In genomic region chr4:96170198-96170597, GRCh38 we compare ENCODE assay signal across 15 cellular contexts.
A peak's percentile ranks its signal among the peaks of the same experiment; 100 is the strongest.
DNase-seq lines count a peak whose midpoint lies in the region; ATAC-seq and TF ChIP-seq lines count a peak whose summit lies in the region.
"Had no signal": no experiment of that assay in that cellular context is flagged by ENCODE, and none has a peak within 500 bp of the region (broad histone marks: within the 10 kb centered on the region; RNA-seq: fewer than 3 reads in every experiment).

No MANE protein-coding gene starts in this region.

- H3K4me1 ChIP-seq in DND-41 (ENCODE audit: insufficient read depth, low read length) (no peaks in the 10 kb centered on the region), psoas muscle (no peaks in the 10 kb centered on the region)
- H3K4me1 ChIP-seq: right atrium auricular region, stomach had no signal

- no peak overlapping the region for H3K4me2 ChIP-seq in DND-41 (ENCODE audit: insufficient read depth, low read length)

- ATAC-seq in DND-41 (ENCODE audit: insufficient read depth, low read depth) (no peak), psoas muscle (no peak), GM18502 (IDR thresholded peaks at IDR 0.05; ENCODE audit: poor library complexity, unreplicated experiment) (no peak)

- 93 to 97% (median 96%) methylated on average over 14 of the region's 14 CpGs for WGBS in psoas muscle, 3 donors

- H3K9ac ChIP-seq in DND-41 (ENCODE audit: low read depth, low read length) = no peak overlapping the region

- H2AFZ ChIP-seq in DND-41 (ENCODE audit: low read depth, low read length) = no peak overlapping the region

- DNase-seq in DND-41 (no peak), NCI-H510A treated with DMSO at 0.1 percent for 48 hours (lab: John Stamatoyannopoulos, UW) (peak; percentile 43), iPS-NIHi7 (ENCODE audit: extremely low spot score) (peak; percentile 19), psoas muscle (no peak), AML-193 (lab: John Stamatoyannopoulos, UW) (no peak), Kasumi-1 (lab: John Stamatoyannopoulos, UW) (no peak)
- DNase-seq: activated gamma-delta T cell treated with Interleukin-2 at 50 U/mL for 16 hours, C1 segment of cervical spinal cord, HCEC 1CT, NCI-H524 treated with DMSO at 0.1 percent for 48 hours, stomach, T-helper 9 cell had no signal

- H3K79me2 ChIP-seq in DND-41 (ENCODE audit: insufficient read depth, low read length) = no peaks in the 10 kb centered on the region

- no peaks in the 10 kb centered on the region for H3K36me3 ChIP-seq in DND-41 (ENCODE audit: insufficient read depth, low read length)
- no peaks in the 10 kb centered on the region for H3K36me3 ChIP-seq in psoas muscle (ENCODE audit: insufficient read depth in 1 of 2, low read depth in 1 of 2)
- H3K36me3 ChIP-seq: right atrium auricular region, stomach had no signal

- TF ChIP-seq CTCF in DND-41 (IDR thresholded peaks at IDR 0.05; ENCODE audit: borderline replicate concordance, extremely low read depth, low read length, poor library complexity, severe bottlenecking) (peak; percentile 38), GM12875 (IDR thresholded peaks at IDR 0.05; ENCODE audit: borderline replicate concordance, insufficient read depth, low read depth, low read length) (peak; percentile 34; the same call in 1 of the 2 replicates), psoas muscle (IDR thresholded peaks at IDR 0.05) (no peak)

- no peaks in the 10 kb centered on the region for H3K9me3 ChIP-seq in DND-41 (ENCODE audit: insufficient read depth, low read length, severe bottlenecking)
- H3K9me3 ChIP-seq in psoas muscle = no peaks in the 10 kb centered on the region
- H3K9me3 ChIP-seq: right atrium auricular region had no signal

- H3K27ac ChIP-seq in DND-41 (ENCODE audit: low read length) = no peak overlapping the region
- no peak overlapping the region for H3K27ac ChIP-seq in psoas muscle
- H3K27ac ChIP-seq: right atrium auricular region, stomach had no signal

- no peak overlapping the region for H3K4me3 ChIP-seq in DND-41 (ENCODE audit: low read depth in 1 of 2, low read length in 2 of 2)
- no peak overlapping the region for H3K4me3 ChIP-seq in GM12875 (ENCODE audit: low read depth, low read length)
- H3K4me3 ChIP-seq in psoas muscle = no peak overlapping the region
- H3K4me3 ChIP-seq: right atrium auricular region, stomach had no signal

- no peaks in the 10 kb centered on the region for H4K20me1 ChIP-seq in DND-41 (ENCODE audit: insufficient read depth, low read length)

- H3K27me3 ChIP-seq in DND-41 (ENCODE audit: insufficient read depth, low read length, poor library complexity) (no peaks in the 10 kb centered on the region), psoas muscle (ENCODE audit: insufficient read depth in 3 of 3, low read length in 2 of 3) (no peaks in the 10 kb centered on the region)
- H3K27me3 ChIP-seq: right atrium auricular region, stomach had no signal

- intact Hi-C loops in psoas muscle (cut with DNase I) = no loop called here

Comparison
In these comparisons a context has a peak if more than half of its experiments do, and no peak if none do; other contexts are left out.
1. DNase-seq: peak in NCI-H510A treated with DMSO at 0.1 percent for 48 hours (single experiment) and iPS-NIHi7 (single experiment); none in DND-41 (single experiment), psoas muscle (0 of 2), AML-193 (0 of 2) and Kasumi-1 (0 of 2).